ENCODE assay signal across 21 cellular contexts in the genomic region with DNA sequence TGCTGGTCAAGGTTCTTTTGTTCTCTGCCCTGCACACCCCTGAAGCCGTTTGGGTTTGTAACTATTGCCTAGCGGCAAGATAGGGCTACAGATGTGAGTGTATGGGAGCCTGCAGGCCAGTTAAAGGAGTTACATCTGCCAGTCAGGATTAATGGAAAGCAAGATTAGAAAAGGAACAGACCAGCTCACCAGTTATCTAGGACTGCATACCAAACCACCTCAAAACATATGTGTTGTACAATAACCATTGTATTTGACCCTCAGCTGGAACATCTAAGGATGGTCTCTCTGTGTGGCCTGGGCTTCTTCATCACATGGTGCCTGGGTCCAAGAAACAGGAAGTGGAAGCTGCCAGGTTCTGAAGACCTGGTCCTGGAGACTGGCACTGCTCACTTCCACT. TPM values are rescaled to one million over a fixed set of nuclear protein-coding genes. Genes with fewer than 3 reads are reported as not detected.
DNase-seq lines count a peak whose midpoint lies in the region; ATAC-seq, FAIRE-seq and TF ChIP-seq lines count a peak whose summit lies in the region.
"Had no signal": no experiment of that assay in that cellular context is flagged by ENCODE, and none has a peak within 500 bp of the region (broad histone marks: within the 10 kb centered on the region; RNA-seq: fewer than 3 reads in every experiment).

No MANE protein-coding gene starts in this region.

- no peak for FAIRE-seq in GM12878 (lab: Jason Lieb, UNC)
- FAIRE-seq in H54 (lab: Jason Lieb, UNC): no peak
- FAIRE-seq: G401.6, GM18507 had no signal

- no peaks in the 10 kb centered on the region for H3K9me3 ChIP-seq in GM12878 (replicated peaks; ENCODE audit: control insufficient read depth, insufficient read depth, low read length)
- H3K9me3 ChIP-seq: BLaER1 had no signal

- in situ Hi-C loops in GM12878 (cut with MboI): no loop called here
- in situ Hi-C loops in ACHN (cut with HindIII; ENCODE audit: low pct_ligation_motif_present, low pct_unique_long_range_greater_than_20kb, low sequenced_read_pairs): no loop called here

- no peaks in the 10 kb centered on the region for H3K27me3 ChIP-seq in GM12878 (replicated peaks in 1 of 2; ENCODE audit: control insufficient read depth in 2 of 2, insufficient read depth in 2 of 2, low read length in 1 of 2)
- H3K27me3 ChIP-seq: BLaER1 had no signal

- DNase-seq in NOMO-1 treated with DMSO at 0.1 percent for 48 hours (lab: John Stamatoyannopoulos, UW; ENCODE audit: unreplicated experiment) (peak; percentile 28), NOMO-1 treated with dmso at 0.1 percent for 144 hours (lab: John Stamatoyannopoulos, UW; ENCODE audit: unreplicated experiment) (no peak), NCI-H82 treated with DMSO at 0.1 percent for 48 hours (lab: John Stamatoyannopoulos, UW; ENCODE audit: unreplicated experiment) (peak; percentile 95), GM12878 (ENCODE audit: low read depth, low spot score) (no peak), ACHN (no peak), SHP77 (lab: John Stamatoyannopoulos, UW) (no peak), H54 (ENCODE audit: insufficient read length, low spot score) (no peak)
- DNase-seq in activated CD4-positive, CD25-positive, alpha-beta regulatory T cell treated with anti-CD3 and anti-CD28 coated beads, Interleukin-2, amount 50 U/mL, for 72 hours: no peak
- DNase-seq: 8988T; CD8-positive, alpha-beta memory T cell; DND-41; KBM-7; NCI-H1092; NCI-H146; NCI-H2081; NCI-H510A treated with DMSO at 0.1 percent for 48 hours; SIG-M5; T-helper 2 cell had no signal

- no peak for TF ChIP-seq EP300 in GM12878 (IDR thresholded peaks at IDR 0.05; ENCODE audit: borderline replicate concordance in 1 of 2, control insufficient read depth in 1 of 2, low read depth in 2 of 2, low read length in 2 of 2)

- H3K79me2 ChIP-seq in GM12878 (ENCODE audit: control insufficient read depth, insufficient read depth, low read length): no peaks in the 10 kb centered on the region

- RAD21 ChIA-PET in GM12878 (lab: Charles Lee; ENCODE audit: unreplicated experiment): no interaction called here

- no peak overlapping the region for H3K9ac ChIP-seq in GM12878 (ENCODE audit: control insufficient read depth, insufficient read depth, low read length)
- H3K9ac ChIP-seq: BLaER1 had no signal

- POLR2A ChIA-PET in GM12878 (lab: Charles Lee): no interaction called here

- H2AFZ ChIP-seq in GM12878 (ENCODE audit: control insufficient read depth, low read depth, low read length): no peak overlapping the region

- CTCF ChIA-PET in GM12878 (lab: Yijun Ruan, JAX): interaction anchor here (2.2 kb wide), 1 partner anchor 11 kb away, joined by 9 read pairs; no protein-coding TSS in a partner anchor

- no peak overlapping the region for H3K4me2 ChIP-seq in GM12878 (ENCODE audit: control insufficient read depth, insufficient read depth)
- H3K4me2 ChIP-seq: BLaER1 had no signal

- no peak overlapping the region for H3K27ac ChIP-seq in GM12878 (ENCODE audit: control insufficient read depth, insufficient read depth)
- H3K27ac ChIP-seq: BLaER1 had no signal

- no peak overlapping the region for H3K4me3 ChIP-seq in GM12878
- H3K4me3 ChIP-seq: BLaER1 had no signal

- no peak for TF ChIP-seq POLR2A in GM12878 (IDR thresholded peaks at IDR 0.05; ENCODE audit: low read depth, low read length)
- no peak for TF ChIP-seq POLR2A in H54 (IDR thresholded peaks at IDR 0.05; ENCODE audit: low read depth, low read length)

- H3K36me3 ChIP-seq in GM12878 (ENCODE audit: control insufficient read depth in 2 of 2, insufficient read depth in 2 of 2, low read length in 1 of 2): no peaks in the 10 kb centered on the region
- H3K36me3 ChIP-seq: BLaER1 had no signal

- TF ChIP-seq RAD21 in GM12878 (IDR thresholded peaks at IDR 0.05; ENCODE audit: insufficient read depth, low read depth, low read length): no peak

- SMC1A ChIA-PET in GM12878 (lab: Charles Lee; ENCODE audit: uncharacterized antibody, unreplicated experiment): interaction anchor here (1.4 kb wide), 1 partner anchor 10 kb away, joined by 8 read pairs; no protein-coding TSS in a partner anchor

- BruUV-seq in GM12878 (replicated peaks; lab: Mats Ljungman, UMichigan): no TSS peak

- no peaks in the 10 kb centered on the region for H3K4me1 ChIP-seq in GM12878 (ENCODE audit: control insufficient read depth, insufficient read depth, low read length)
- H3K4me1 ChIP-seq: BLaER1 had no signal

- 47% methylated on average over 2 of the region's 2 CpGs for WGBS in GM12878 (ENCODE audit: insufficient coverage, insufficient replicate concordance, low lambda C conversion rate, missing lambda C conversion rate)

- H4K20me1 ChIP-seq in GM12878 (ENCODE audit: control insufficient read depth, insufficient read depth): no peaks in the 10 kb centered on the region
- H4K20me1 ChIP-seq: BLaER1 had no signal

- no peak for TF ChIP-seq CTCF in GM12878 (IDR thresholded peaks at IDR 0.05 in 2 of 3, conservative IDR thresholded peaks at IDR 0.05 in 1 of 3; ENCODE audit: control insufficient read depth in 2 of 3, extremely low read depth in 1 of 3, insufficient read depth in 1 of 3, low read depth in 3 of 3, low read length in 3 of 3)

- intact Hi-C loops in GM12878 (cut with micrococcal nuclease; ENCODE audit: unreplicated experiment): no loop called here

- ATAC-seq in GM12878: peak; percentile 30; the same call in 2 of the 3 replicates

TF ChIP-seq in GM12878, 131 proteins besides CTCF, POLR2A, EP300 and RAD21:
- TF ChIP-seq SPI1 (IDR thresholded peaks at IDR 0.05; ENCODE audit: borderline replicate concordance, insufficient read depth, low read depth, low read length) (peak; percentile 50; the same call in 1 of the 2 replicates), NBN (IDR thresholded peaks at IDR 0.05) (no peak)

RNA-seq across cellular contexts. Expression of a gene that starts 52.5 kb away (rescaled TPM):
- 62.1 and 71.4 TPM in 2 replicates for total RNA-seq in GM12878 (2013; cell fraction: nucleolus; rRNA removed)
- 15.5 and 20.6 TPM in 2 replicates for total RNA-seq in GM12878 (2014; rRNA removed)
- total RNA-seq in GM12878 (2014; rRNA removed; fragmentation: Illumina TruSeq; extraction: Trizol): 17.7 and 18.1 TPM in 2 replicates
- total RNA-seq in GM12878 (2021): 20.5 and 23.2 TPM in 2 replicates
- polyA plus RNA-seq in GM12878 (2011; ENCODE audit: low read depth): 5.1 TPM
- polyA plus RNA-seq in GM12878 (2011; rRNA removed): 18.7 and 31.3 TPM in 2 replicates
- 8.7 and 10.0 TPM in 2 replicates for polyA plus RNA-seq in GM12878 (2011; cell fraction: cytosol; rRNA removed)
- polyA plus RNA-seq in GM12878 (2011; cell fraction: nucleus; rRNA removed): 9.9 and 10.9 TPM in 2 replicates
- 9.2 and 11.0 TPM in 2 replicates for polyA plus RNA-seq in GM12878 (2012)
- polyA plus RNA-seq in GM12878 (2014; fragmentation: Illumina TruSeq; extraction: Trizol): 14.1 and 16.3 TPM in 2 replicates
- polyA plus RNA-seq in GM12878 (2014; fragmentation: Nextera tagmentation; extraction: Ambion mirVana): 1 to 10 TPM; 4.3 to 4.5 TPM
- polyA plus RNA-seq in GM12878 (2014; rRNA removed): 13.3 and 15.4 TPM in 2 replicates
- 10 to 100 TPM; 18.7 to 21.5 TPM for polyA plus RNA-seq in GM12878 (2016; fragmentation: Nextera tagmentation; extraction: Ambion mirVana)
- 14.9 and 21.6 TPM in 2 replicates for polyA minus RNA-seq in GM12878 (2011; rRNA and poly(A)+ RNA removed)
- polyA minus RNA-seq in GM12878 (2011; cell fraction: cytosol; rRNA and poly(A)+ RNA removed): 5.1 and 8.5 TPM in 2 replicates
- 11.0 and 21.4 TPM in 2 replicates for polyA minus RNA-seq in GM12878 (2011; cell fraction: nucleus; rRNA and poly(A)+ RNA removed)

Comparison
In these comparisons a context has a peak if more than half of its experiments do, and no peak if none do; other contexts are left out.
1. DNase-seq: peak in NOMO-1 treated with DMSO at 0.1 percent for 48 hours (single experiment) and NCI-H82 treated with DMSO at 0.1 percent for 48 hours (single experiment); none in NOMO-1 treated with dmso at 0.1 percent for 144 hours (single experiment), GM12878 (single experiment), ACHN (single experiment), SHP77 (0 of 2), H54 (single experiment) and activated CD4-positive, CD25-positive, alpha-beta regulatory T cell treated with anti-CD3 and anti-CD28 coated beads, Interleukin-2, amount 50 U/mL, for 72 hours (single experiment).